ENCODE assay signal across 23 cellular contexts in genomic region chr17:42045719-42046118, GRCh38. TPM values are rescaled to one million over a fixed set of nuclear protein-coding genes. Genes with fewer than 3 reads are reported as not detected.
"Had no signal": no experiment of that assay in that cellular context is flagged by ENCODE, and none has a peak within 500 bp of the region (broad histone marks: within the 10 kb centered on the region; RNA-seq: fewer than 3 reads in every experiment).

No MANE protein-coding gene starts in this region.

- H3K27me3 ChIP-seq: SJSA1 had no signal

- FAIRE-seq: RCC 7860 had no signal

- H3K36me3 ChIP-seq: MG63, SJSA1 had no signal

- H3K27ac ChIP-seq: SJSA1, SK-N-MC had no signal

- H3K9me3 ChIP-seq: MG63, SJSA1 had no signal

- DNase-seq: Karpas-422, KG1, MG63, NCI-H1092, NCI-H1105 treated with DMSO at 0.1 percent for 48 hours, NCI-H1417 treated with DMSO at 0.1 percent for 48 hours, NCI-H146, NCI-H1694 treated with DMSO at 0.1 percent for 48 hours, NCI-H1930, NCI-H2081 treated with DMSO at 0.1 percent for 48 hours, NCI-H2171, NCI-H226, NCI-H446, NCI-H510A, NCI-H524 treated with DMSO at 0.1 percent for 48 hours, NCI-H69, NCI-H774, Right ventricle myocardium superior, RPMI8226, SIG-M5 had no signal

- H3K4me3 ChIP-seq: MG63, SJSA1, SK-N-MC had no signal

RNA-seq across cellular contexts. Expression of gene ZNF385C, which starts 52.6 kb away (rescaled TPM):
- total RNA-seq: SJSA1 had no signal
